Comparison of ENCODE assay signal across 21 cellular contexts in the genomic region with DNA sequence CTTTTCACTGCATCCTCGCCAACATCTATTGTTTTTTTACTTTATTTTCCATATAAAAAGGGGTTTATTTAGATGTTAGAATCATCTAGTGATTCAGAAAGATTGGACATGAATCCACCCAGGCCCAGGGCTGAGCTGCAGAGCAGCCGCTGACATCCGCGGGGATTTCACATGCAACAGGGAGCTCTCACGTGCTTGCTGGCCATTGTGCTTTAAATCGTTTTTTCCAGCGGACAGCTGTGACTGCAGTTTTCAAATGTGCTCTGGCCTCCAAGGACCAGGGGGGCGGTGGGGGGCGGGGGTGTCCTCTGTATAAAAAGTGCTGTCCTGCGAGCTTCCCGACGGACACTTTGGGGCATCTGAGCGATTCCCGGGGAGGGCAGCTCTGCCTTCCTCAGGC. TPM values are rescaled to one million over a fixed set of nuclear protein-coding genes. Genes with fewer than 3 reads are reported as not detected.
DNase-seq lines count a peak whose midpoint lies in the region; ATAC-seq lines count a peak whose summit lies in the region.
"Had no signal": no experiment of that assay in that cellular context is flagged by ENCODE, and none has a peak within 500 bp of the region (broad histone marks: within the 10 kb centered on the region; RNA-seq: fewer than 3 reads in every experiment).

No MANE protein-coding gene starts in this region.

- no peak overlapping the region for H3K27ac ChIP-seq in BLaER1
- H3K27ac ChIP-seq: HL-60, RWPE1 had no signal

- H3K36me3 ChIP-seq in BLaER1 (peaks cover 99% of the 10 kb centered on the region), H7 (replicated peaks; ENCODE audit: control insufficient read depth, insufficient read depth, low read length) (no peaks in the 10 kb centered on the region)

- H3K4me2 ChIP-seq in BLaER1: no peak overlapping the region

- H3K27me3 Mint-ChIP-seq in naive B cell: no peaks in the 10 kb centered on the region
- H3K27me3 Mint-ChIP-seq: CD4-positive, alpha-beta T cell had no signal

- H3K9me3 ChIP-seq in BLaER1: peaks cover 100% of the 10 kb centered on the region

- H3K9ac ChIP-seq in BLaER1: no peak overlapping the region

- H3K4me3 Mint-ChIP-seq in naive B cell: no peak overlapping the region
- H3K4me3 Mint-ChIP-seq: CD4-positive, alpha-beta T cell; H9 had no signal

- no peak for ATAC-seq in naive B cell (ENCODE audit: low read depth in 2 of 2)
- ATAC-seq in GM21526 (IDR thresholded peaks at IDR 0.05; ENCODE audit: low FRiP score, unreplicated experiment): no peak
- ATAC-seq: K562 had no signal

- H3K4me3 ChIP-seq in BLaER1 (0 out of 2 replicates have a peak overlapping the region, but pooled peaks have one; percentile 21), H7 (ENCODE audit: insufficient read depth, low read depth, low read length) (no peak overlapping the region)
- H3K4me3 ChIP-seq: K562 had no signal

- H3K36me3 Mint-ChIP-seq in naive B cell: peaks cover 25 to 41% of the 10 kb centered on the region in 2 donors

- peaks cover 18% of the 10 kb centered on the region; the same call in 1 of the 2 replicates for H4K20me1 ChIP-seq in BLaER1

- DNase-seq in H7 (peak; percentile 12), fibroblast of peridontal ligament (ENCODE audit: extremely low read depth) (peak; percentile 10), naive B cell (no peak), NCI-H2081 treated with DMSO at 0.1 percent for 48 hours (lab: John Stamatoyannopoulos, UW) (no peak)
- DNase-seq in activated effector memory CD4-positive, alpha-beta T cell treated with Interleukin-2 at 50 U/mL for 16 hours: no peak
- DNase-seq: CD4-positive, alpha-beta T cell; COR-L47; DMS79; H9; NCI-H1092 treated with DMSO at 0.1 percent for 48 hours; NCI-H1436 treated with DMSO at 0.1 percent for 48 hours; NCI-H1930; NCI-H2227 treated with DMSO at 0.1 percent for 48 hours; NCI-H510A; NCI-H748 treated with DMSO at 0.1 percent for 48 hours; NK-92 treated with Interleukin-12 subunit alpha and Interleukin-12 subunit beta, amount 100 ng/mL, for 24 hours had no signal

- H3K27me3 ChIP-seq in BLaER1: no peaks in the 10 kb centered on the region
- H3K27me3 ChIP-seq in H7 (ENCODE audit: control insufficient read depth, insufficient read depth, low read length): no peaks in the 10 kb centered on the region

- H3K4me1 Mint-ChIP-seq in naive B cell: peaks cover 37 to 69% (median 60%) of the 10 kb centered on the region in 3 donors

- H3K4me1 ChIP-seq in BLaER1: peaks cover 28% of the 10 kb centered on the region

- H3K27ac Mint-ChIP-seq in naive B cell: peak overlapping the region in 4 of 6 donors; percentile 12 to 60 (median 41)
- H3K27ac Mint-ChIP-seq: CD4-positive, alpha-beta T cell had no signal

- H3K9me3 Mint-ChIP-seq in naive B cell: peaks cover 0 to 9% (median 2%) of the 10 kb centered on the region in 7 donors
- H3K9me3 Mint-ChIP-seq: CD4-positive, alpha-beta T cell had no signal

RNA-seq across cellular contexts. Expression of gene RB1, which starts 12.4 kb away (rescaled TPM):
- total RNA-seq in H7 (2014; rRNA removed; shearing (Covaris generic)): 14.7 and 17.0 TPM in 2 replicates
- 10 to 100 TPM; 68.0 to 99.7 (median 80.5) TPM for polyA plus RNA-seq in naive B cell (ENCODE audit: low read depth in 6 of 6)

Comparison
In these comparisons a context has a peak if more than half of its experiments do, and no peak if none do; other contexts are left out.
1. DNase-seq: peak in H7 (single experiment) and fibroblast of peridontal ligament (single experiment); none in naive B cell (single experiment), activated effector memory CD4-positive, alpha-beta T cell treated with Interleukin-2 at 50 U/mL for 16 hours (single experiment) and NCI-H2081 treated with DMSO at 0.1 percent for 48 hours (single experiment).